17 cellular contexts compared by ENCODE assay signal in genomic region chr14:24059841-24060388, GRCh38. TPM values are rescaled to one million over a fixed set of nuclear protein-coding genes. Genes with fewer than 3 reads are reported as not detected.
A peak's percentile ranks its signal among the peaks of the same experiment; 100 is the strongest.
DNase-seq lines count a peak whose midpoint lies in the region; ATAC-seq and TF ChIP-seq lines count a peak whose summit lies in the region.
"Had no signal": no experiment of that assay in that cellular context is flagged by ENCODE, and none has a peak within 500 bp of the region (broad histone marks: within the 10 kb centered on the region; RNA-seq: fewer than 3 reads in every experiment).

No MANE protein-coding gene starts in this region.

- intact Hi-C loops in left lung (cut with DNase I): no loop called here

- H3K4me1 ChIP-seq in H9 (ENCODE audit: insufficient read depth, low read length) (no peaks in the 10 kb centered on the region), left lung (no peaks in the 10 kb centered on the region), trophoblast cell (ENCODE audit: control insufficient read depth in 1 of 2, insufficient read depth in 2 of 2, low read length in 2 of 2) (no peaks in the 10 kb centered on the region)

- no peak overlapping the region for H2BK120ac ChIP-seq in H9 (ENCODE audit: low read depth, low read length, poor library complexity, severe bottlenecking)
- no peak overlapping the region for H2BK120ac ChIP-seq in trophoblast cell (ENCODE audit: insufficient read depth, low read length, poor library complexity)

- H4K91ac ChIP-seq in H9 (ENCODE audit: insufficient read length, low read depth, low read length) (no peak overlapping the region), trophoblast cell (ENCODE audit: low read depth, low read length) (no peak overlapping the region)

- no peak overlapping the region for H4K5ac ChIP-seq in H9 (ENCODE audit: insufficient read length, low read depth, low read length)

- no peak for DNase-seq in H9
- DNase-seq in left lung: peak; percentile 24 to 67
- no peak for DNase-seq in trophoblast cell
- no peak for DNase-seq in stimulated activated naive CD8-positive, alpha-beta T cell treated with anti-CD3 and anti-CD28 coated beads, Interleukin-15, Interleukin-2, amounts not matched to agents 100 U/mL and 50 U/mL, for 24 hours
- DNase-seq in NCI-H2171 treated with DMSO at 0.1 percent for 48 hours (lab: John Stamatoyannopoulos, UW): no peak
- DNase-seq in substantia nigra (lab: John Stamatoyannopoulos, UW): no peak
- DNase-seq: CD8-positive, alpha-beta T cell; HFFc6; KG1; NCI-H1417 treated with DMSO at 0.1 percent for 48 hours; NCI-H187 treated with DMSO at 0.1 percent for 48 hours; NCI-H345; NCI-H524 treated with DMSO at 0.1 percent for 48 hours; RPMI8226 had no signal

- no peak overlapping the region for H3K23ac ChIP-seq in H9 (ENCODE audit: insufficient read length, low read depth, low read length)
- no peak overlapping the region for H3K23ac ChIP-seq in trophoblast cell (ENCODE audit: low read length)

- no peaks in the 10 kb centered on the region for H3K23me2 ChIP-seq in H9 (ENCODE audit: insufficient read length, low read depth, low read length, poor library complexity, severe bottlenecking)

- no peak for ATAC-seq in left lung
- ATAC-seq in stimulated activated naive CD8-positive, alpha-beta T cell treated with anti-CD3 and anti-CD28 coated beads, Interleukin-15, Interleukin-2, amounts not matched to agents 100 U/mL and 50 U/mL, for 24 hours: no peak
- ATAC-seq: CD8-positive, alpha-beta T cell had no signal

- H2BK20ac ChIP-seq in H9 (ENCODE audit: low read depth, low read length, poor library complexity, severe bottlenecking): no peak overlapping the region

- no peak overlapping the region for H3K14ac ChIP-seq in H9 (ENCODE audit: insufficient read depth, low read length)
- no peak overlapping the region for H3K14ac ChIP-seq in trophoblast cell (ENCODE audit: low read length)

- H3K4me2 ChIP-seq in H9 (ENCODE audit: insufficient read depth, insufficient read length, low read length): no peak overlapping the region
- H3K4me2 ChIP-seq in trophoblast cell (ENCODE audit: low read length): no peak overlapping the region
- H3K4me2 ChIP-seq: BLaER1 had no signal

- no peak overlapping the region for H3K56ac ChIP-seq in H9 (ENCODE audit: insufficient read length, low read depth, low read length)

- no peak overlapping the region for H4K8ac ChIP-seq in H9 (replicated peaks; ENCODE audit: insufficient read length, low read depth, low read length)
- no peak overlapping the region for H4K8ac ChIP-seq in trophoblast cell (ENCODE audit: low read depth, low read length)

- H3K18ac ChIP-seq in H9 (ENCODE audit: insufficient read length, low read depth, low read length): no peak overlapping the region
- no peak overlapping the region for H3K18ac ChIP-seq in trophoblast cell (ENCODE audit: low read length)

- no peak overlapping the region for H2BK5ac ChIP-seq in H9 (ENCODE audit: insufficient read length, low read length)
- no peak overlapping the region for H2BK5ac ChIP-seq in trophoblast cell (ENCODE audit: low read depth, low read length, poor library complexity)

- H3K27me3 Mint-ChIP-seq in H9 (ENCODE audit: low read depth): no peaks in the 10 kb centered on the region; the same call in 1 of the 2 replicates

- no peaks in the 10 kb centered on the region for H3K9me3 Mint-ChIP-seq in H9
- H3K9me3 Mint-ChIP-seq: CD8-positive, alpha-beta T cell; HFFc6 had no signal

- H3K27me3 ChIP-seq in H9 (ENCODE audit: insufficient read depth, low read length): no peaks in the 10 kb centered on the region
- peaks cover 0 to under 1% of the 10 kb centered on the region in 2 donors for H3K27me3 ChIP-seq in left lung
- H3K27me3 ChIP-seq in trophoblast cell (ENCODE audit: insufficient read depth, low read length): no peaks in the 10 kb centered on the region
- H3K27me3 ChIP-seq: BLaER1 had no signal

- no peak overlapping the region for H3K9ac ChIP-seq in H9 (ENCODE audit: extremely low read depth, insufficient read length, low read length)
- no peak overlapping the region for H3K9ac ChIP-seq in trophoblast cell (ENCODE audit: low read length)
- H3K9ac ChIP-seq: BLaER1 had no signal

- H2BK12ac ChIP-seq in H9 (ENCODE audit: insufficient read length, low read depth, low read length) (no peak overlapping the region), trophoblast cell (ENCODE audit: low read length) (no peak overlapping the region)

- no peak overlapping the region for H2BK15ac ChIP-seq in H9 (ENCODE audit: low read depth, low read length)

- H3K79me1 ChIP-seq in H9 (ENCODE audit: insufficient read depth, low read depth, low read length, poor library complexity, severe bottlenecking) (no peaks in the 10 kb centered on the region), trophoblast cell (ENCODE audit: low read length) (no peaks in the 10 kb centered on the region)

- no peak overlapping the region for H3K4ac ChIP-seq in H9 (ENCODE audit: low read depth, low read length)
- H3K4ac ChIP-seq in trophoblast cell (ENCODE audit: low read depth, low read length): no peak overlapping the region

- H3K36me3 Mint-ChIP-seq in H9 (ENCODE audit: insufficient read depth in 1 of 3, low read depth in 3 of 3): peaks cover 3 to 7% (median 6%) of the 10 kb centered on the region in 3 experiments; a peak in 6 of 7 replicates
- H3K36me3 Mint-ChIP-seq: CD8-positive, alpha-beta T cell had no signal

- no peak overlapping the region for H4K12ac ChIP-seq in trophoblast cell (ENCODE audit: low read depth, low read length)

- H3K4me3 ChIP-seq in left lung (no peak overlapping the region), trophoblast cell (ENCODE audit: low read depth, low read length) (peak overlapping the region; percentile 23)
- H3K4me3 ChIP-seq: BLaER1 had no signal

- peaks cover 2 to 11% of the 10 kb centered on the region in 2 experiments; a peak in 3 of 4 replicates for H3K4me1 Mint-ChIP-seq in H9

- H3K79me2 ChIP-seq in H9 (ENCODE audit: insufficient read depth, low read length): no peaks in the 10 kb centered on the region
- H3K79me2 ChIP-seq in trophoblast cell (ENCODE audit: control insufficient read depth, insufficient read depth, low read length, poor library complexity): no peaks in the 10 kb centered on the region

- peak overlapping the region in 1 of 2 experiments; percentile 10; a peak in 1 of 5 replicates for H3K4me3 Mint-ChIP-seq in H9
- H3K4me3 Mint-ChIP-seq: CD8-positive, alpha-beta T cell; HFFc6 had no signal

- H2AFZ ChIP-seq in H9 (ENCODE audit: low read length) (no peak overlapping the region), trophoblast cell (ENCODE audit: insufficient read depth, low read length, poor library complexity) (no peak overlapping the region)

- no CpG with 5 or more reads among the region's 16 CpGs for WGBS in H9 (ENCODE audit: extremely low coverage, insufficient read length, low lambda C conversion rate)
- WGBS in trophoblast cell (ENCODE audit: extremely low coverage, insufficient coverage, insufficient read length): no CpG with 5 or more reads among the region's 16 CpGs

- H3K9me3 ChIP-seq in H9 (ENCODE audit: control insufficient read depth, low read depth, low read length) (no peaks in the 10 kb centered on the region), left lung (no peaks in the 10 kb centered on the region), trophoblast cell (ENCODE audit: insufficient read depth, low read depth, low read length) (no peaks in the 10 kb centered on the region)
- H3K9me3 ChIP-seq: BLaER1 had no signal

- H3K27ac ChIP-seq in H9 (ENCODE audit: insufficient read length, low read depth, low read length) (no peak overlapping the region), left lung (no peak overlapping the region), trophoblast cell (ENCODE audit: low read depth, low read length) (no peak overlapping the region), substantia nigra (ENCODE audit: low read depth, low read length, poor library complexity, severe bottlenecking) (no peak overlapping the region)
- H3K27ac ChIP-seq: BLaER1 had no signal

- H2AK5ac ChIP-seq in H9 (ENCODE audit: insufficient read length, low read length) (no peak overlapping the region), trophoblast cell (ENCODE audit: low read length) (no peak overlapping the region)

- no peak overlapping the region for H3T11ph ChIP-seq in H9 (ENCODE audit: low read length)

- 0 out of 7 replicates have a peak overlapping the region, but pooled peaks of 2 of the 3 experiments have one; percentile 40 to 49 for H3K27ac Mint-ChIP-seq in H9
- H3K27ac Mint-ChIP-seq: CD8-positive, alpha-beta T cell; HFFc6 had no signal

- peaks cover 2% of the 10 kb centered on the region for H4K20me1 ChIP-seq in H9 (ENCODE audit: control insufficient read depth, insufficient read depth, insufficient read length)
- H4K20me1 ChIP-seq: BLaER1 had no signal

- H3K36me3 ChIP-seq in left lung: no peaks in the 10 kb centered on the region
- no peaks in the 10 kb centered on the region for H3K36me3 ChIP-seq in trophoblast cell (ENCODE audit: control insufficient read depth in 1 of 2, insufficient read depth in 2 of 2, low read length in 2 of 2)
- H3K36me3 ChIP-seq: BLaER1 had no signal

- no peak for TF ChIP-seq CTCF in H9 (conservative IDR thresholded peaks at IDR 0.05)
- no peak for TF ChIP-seq CTCF in left lung (IDR thresholded peaks at IDR 0.05)

RNA-seq across cellular contexts. Expression of gene CARMIL3, which starts 8.1 kb away (rescaled TPM):
- total RNA-seq in H9 (2021) (4.7 and 5.8 TPM in 2 replicates), left lung (1 to 10 TPM; 1.0 to 2.3 TPM)
- polyA plus RNA-seq in trophoblast cell (2013): 0.04 and 0.06 TPM in 2 replicates
- total RNA-seq: HFFc6 had no signal

RNA-seq across cellular contexts. Expression of gene CPNE6, which starts 11.4 kb away (rescaled TPM):
- total RNA-seq in H9 (2021) (not detected in 2 replicates), left lung (not detected)
- not detected in 2 replicates for polyA plus RNA-seq in trophoblast cell (2013)
- total RNA-seq: A673; CD8-positive, alpha-beta T cell; H1; HFFc6 had no signal

RNA-seq across cellular contexts. Expression of gene PCK2, which starts 34.2 kb away (rescaled TPM):
- total RNA-seq in H9 (2021) (48.9 and 50.2 TPM in 2 replicates), left lung (10 to 100 TPM; 36.5 to 61.3 TPM)
- polyA plus RNA-seq in trophoblast cell (2013): 15.8 and 16.8 TPM in 2 replicates

RNA-seq across cellular contexts. Expression of gene DCAF11, which starts 54.7 kb away (rescaled TPM):
- total RNA-seq in H9 (2021): 73.4 and 74.3 TPM in 2 replicates
- total RNA-seq in left lung: 10 to 100 TPM; 56.4 to 65.1 TPM
- polyA plus RNA-seq in trophoblast cell (2013): 22.2 and 25.2 TPM in 2 replicates

RNA-seq across cellular contexts. Expression of gene NRL, which starts 54.8 kb away (rescaled TPM):
- 2.2 and 2.5 TPM in 2 replicates for total RNA-seq in H9 (2021)
- 1 to 10 TPM; 1.6 to 2.7 TPM for total RNA-seq in left lung
- 0.55 and 0.58 TPM in 2 replicates for polyA plus RNA-seq in trophoblast cell (2013)

Comparison
In these comparisons a context has a peak if more than half of its experiments do, and no peak if none do; other contexts are left out.
1. DNase-seq: peak in left lung (2 of 2); none in H9 (single experiment), trophoblast cell (0 of 2), stimulated activated naive CD8-positive, alpha-beta T cell treated with anti-CD3 and anti-CD28 coated beads, Interleukin-15, Interleukin-2, amounts not matched to agents 100 U/mL and 50 U/mL, for 24 hours (single experiment), NCI-H2171 treated with DMSO at 0.1 percent for 48 hours (single experiment) and substantia nigra (0 of 49).